Comparison of ENCODE assay signal across 1 cellular context in genomic region chr18:76687271-76688006, GRCh38.
TF ChIP-seq lines count a peak whose summit lies in the region.

No MANE protein-coding gene starts in this region.

TF ChIP-seq in HEK293, 187 proteins besides CTCF, POLR2A, EP300 and RAD21 (continued from another document):
- no peak for TF ChIP-seq ZNF639 (tag by site-specific recombination; IDR thresholded peaks at IDR 0.05)
- no peak for TF ChIP-seq ZNF223 (tag by site-specific recombination; IDR thresholded peaks at IDR 0.05)
- TF ChIP-seq ZNF398 (tag by site-specific recombination; IDR thresholded peaks at IDR 0.05), result 0 out of 2 replicates have a peak, but pooled peaks have one; percentile 15
- TF ChIP-seq ZNF629 (tag by site-specific recombination; IDR thresholded peaks at IDR 0.05), result peak; percentile 51; the same call in 1 of the 2 replicates
- no peak for TF ChIP-seq ZNF658 (tag by site-specific recombination; IDR thresholded peaks at IDR 0.05)
- no peak for TF ChIP-seq ZNF26 (tag by site-specific recombination; IDR thresholded peaks at IDR 0.05)
- TF ChIP-seq ZNF341 (tag by site-specific recombination; IDR thresholded peaks at IDR 0.05; ENCODE audit: low read depth), result no peak
- TF ChIP-seq SCRT2 (tag by site-specific recombination; IDR thresholded peaks at IDR 0.05), result peak; percentile 65
- no peak for TF ChIP-seq ZNF366 (tag by site-specific recombination; conservative IDR thresholded peaks at IDR 0.05)
- TF ChIP-seq ZBTB21 (tag by site-specific recombination; IDR thresholded peaks at IDR 0.05), result peak; percentile 32; the same call in 1 of the 2 replicates
- no peak for TF ChIP-seq ZFP41 (tag by site-specific recombination; IDR thresholded peaks at IDR 0.05; ENCODE audit: borderline replicate concordance)
- TF ChIP-seq ZFP37 (tag by site-specific recombination; IDR thresholded peaks at IDR 0.05), result no peak
- 0 out of 2 replicates have a peak, but pooled peaks have one; percentile 11 for TF ChIP-seq SP7 (tag by site-specific recombination; IDR thresholded peaks at IDR 0.05)
- no peak for TF ChIP-seq ZNF48 (tag by site-specific recombination; IDR thresholded peaks at IDR 0.05)
- no peak for TF ChIP-seq ZNF184 (tag by site-specific recombination; IDR thresholded peaks at IDR 0.05)
- no peak for TF ChIP-seq ZNF266 (tag by site-specific recombination; IDR thresholded peaks at IDR 0.05; ENCODE audit: low read depth)
- TF ChIP-seq SCRT1 (tag by site-specific recombination; IDR thresholded peaks at IDR 0.05; ENCODE audit: borderline replicate concordance), result no peak
- TF ChIP-seq GLIS1 (tag by site-specific recombination; IDR thresholded peaks at IDR 0.05), result peak; percentile 39; the same call in 1 of the 2 replicates
